In genomic region chr2:178306351-178307073, GRCh38 we compare ENCODE assay signal across 8 cellular contexts.
DNase-seq lines count a peak whose midpoint lies in the region; ATAC-seq and TF ChIP-seq lines count a peak whose summit lies in the region.

No MANE protein-coding gene starts in this region.

- H3K9ac ChIP-seq in fibroblast of lung (ENCODE audit: insufficient read depth, low read length), result no peak overlapping the region

- no peaks in the 10 kb centered on the region for H3K4me1 Mint-ChIP-seq in CD4-positive, CD25-positive, alpha-beta regulatory T cell

- no peak overlapping the region for H3K4me2 ChIP-seq in fibroblast of lung (ENCODE audit: extremely low read depth, insufficient read depth, low read length)

- no peak overlapping the region for H3K4me3 ChIP-seq in CD4-positive, CD25-positive, alpha-beta regulatory T cell (ENCODE audit: low read depth, low read length)
- no peak overlapping the region for H3K4me3 ChIP-seq in fibroblast of lung (replicated peaks in 1 of 4; ENCODE audit: control extremely low read depth in 1 of 4, insufficient read depth in 1 of 4, low read depth in 3 of 4, low read length in 4 of 4)

- peaks cover 0 to 3% (median 0%) of the 10 kb centered on the region in 7 donors for H3K9me3 Mint-ChIP-seq in CD4-positive, CD25-positive, alpha-beta regulatory T cell

- H3K4me3 Mint-ChIP-seq in CD4-positive, CD25-positive, alpha-beta regulatory T cell, result no peak overlapping the region

- peak in 1 of 2 donors; percentile 40 for ATAC-seq in CD4-positive, CD25-positive, alpha-beta regulatory T cell (ENCODE audit: low read depth in 2 of 2)
- ATAC-seq in GM18519 (IDR thresholded peaks at IDR 0.05; ENCODE audit: low FRiP score, unreplicated experiment) (peak; percentile 93), HG02840 (IDR thresholded peaks at IDR 0.05; ENCODE audit: low FRiP score, unreplicated experiment) (peak; percentile 91)

- H3K79me2 ChIP-seq in fibroblast of lung (ENCODE audit: control insufficient read depth, insufficient read depth, low read length), result no peaks in the 10 kb centered on the region

- H3K36me3 Mint-ChIP-seq in CD4-positive, CD25-positive, alpha-beta regulatory T cell, result no peaks in the 10 kb centered on the region

- peaks cover 24% of the 10 kb centered on the region for H3K27me3 Mint-ChIP-seq in CD4-positive, CD25-positive, alpha-beta regulatory T cell

- intact Hi-C loops in posterior cingulate gyrus (cut with DNase I), result no loop called here

- TF ChIP-seq CTCF in fibroblast of lung (conservative IDR thresholded peaks at IDR 0.05 in 1 of 2, IDR thresholded peaks at IDR 0.05 in 1 of 2; ENCODE audit: low read depth in 1 of 2, low read length in 2 of 2), result peak; percentile 69 to 78

- no peaks in the 10 kb centered on the region for H3K9me3 ChIP-seq in CD4-positive, CD25-positive, alpha-beta regulatory T cell (ENCODE audit: control insufficient read depth in 2 of 2, low read length in 2 of 2)
- no peaks in the 10 kb centered on the region for H3K9me3 ChIP-seq in fibroblast of lung (ENCODE audit: control insufficient read depth, insufficient read depth, low read depth, low read length)

- H2AFZ ChIP-seq in fibroblast of lung (ENCODE audit: low read length), result no peak overlapping the region

- peaks cover 5% of the 10 kb centered on the region for H3K27me3 ChIP-seq in CD4-positive, CD25-positive, alpha-beta regulatory T cell (ENCODE audit: control insufficient read depth, insufficient read depth, low read length)
- H3K27me3 ChIP-seq in fibroblast of lung (ENCODE audit: control insufficient read depth, insufficient read depth, low read length), result no peaks in the 10 kb centered on the region

- H3K36me3 ChIP-seq in CD4-positive, CD25-positive, alpha-beta regulatory T cell (ENCODE audit: control insufficient read depth, insufficient read depth, low read length), result no peaks in the 10 kb centered on the region
- no peaks in the 10 kb centered on the region for H3K36me3 ChIP-seq in fibroblast of lung (ENCODE audit: control insufficient read depth, insufficient read depth, low read length)

- DNase-seq in CD4-positive, CD25-positive, alpha-beta regulatory T cell, result peak in 2 of 3 donors; percentile 3 to 55
- DNase-seq in NCI-H1092 (lab: John Stamatoyannopoulos, UW), result peak; percentile 1
- DNase-seq in UCSD-AML1 (lab: John Stamatoyannopoulos, UW; ENCODE audit: unreplicated experiment), result peak; percentile 51
- peak in 1 of 2 donors; percentile 51 for DNase-seq in fibroblast of lung (ENCODE audit: low read depth in 2 of 2)
- peak in 7 of 10 donors; percentile 11 to 82 (median 22) for DNase-seq in posterior cingulate gyrus
- DNase-seq in NCI-H128 (lab: John Stamatoyannopoulos, UW; ENCODE audit: unreplicated experiment), result no peak

- H4K20me1 ChIP-seq in fibroblast of lung (ENCODE audit: control insufficient read depth, extremely low read depth, insufficient read depth, low read length), result peaks cover 2% of the 10 kb centered on the region

- H3K27ac ChIP-seq in CD4-positive, CD25-positive, alpha-beta regulatory T cell (ENCODE audit: insufficient read depth, low read length, poor library complexity, severe bottlenecking), result no peak overlapping the region
- H3K27ac ChIP-seq in fibroblast of lung (ENCODE audit: insufficient read depth, low read length), result no peak overlapping the region

- H3K4me1 ChIP-seq in CD4-positive, CD25-positive, alpha-beta regulatory T cell (ENCODE audit: control insufficient read depth, insufficient read depth, low read length, poor library complexity, severe bottlenecking), result no peaks in the 10 kb centered on the region
- H3K4me1 ChIP-seq in fibroblast of lung (ENCODE audit: control insufficient read depth, extremely low read depth, insufficient read depth, low read length), result no peaks in the 10 kb centered on the region

- no peak overlapping the region for H3K27ac Mint-ChIP-seq in CD4-positive, CD25-positive, alpha-beta regulatory T cell
